ENCODE assay signal across 9 cellular contexts in genomic region chr4:9152182-9153007, GRCh38. TPM values are rescaled to one million over a fixed set of nuclear protein-coding genes. Genes with fewer than 3 reads are reported as not detected.
DNase-seq lines count a peak whose midpoint lies in the region; ATAC-seq and TF ChIP-seq lines count a peak whose summit lies in the region.
"Not testable (repeated sequence)": the region's sequence is repeated elsewhere in the genome, so short reads cannot be mapped to it uniquely, and the experiment has no call there.
"Had no signal": no experiment of that assay in that cellular context is flagged by ENCODE, and none has a peak within 500 bp of the region (broad histone marks: within the 10 kb centered on the region; RNA-seq: fewer than 3 reads in every experiment).

No MANE protein-coding gene starts in this region.

- ATAC-seq in sciatic nerve: peak; percentile 98

- not testable (repeated sequence) for H3K4me1 ChIP-seq in Peyer's patch
- H3K4me1 ChIP-seq in transverse colon: peaks cover 0 to 10% (median 3%) of the 10 kb centered on the region in 4 donors

- H3K27ac ChIP-seq in Peyer's patch: peak overlapping the region; percentile 83 to 97 (median 86)
- H3K27ac ChIP-seq in dorsolateral prefrontal cortex: peak overlapping the region in 55 of 59 donors; percentile 16 to 94 (median 84)
- peak overlapping the region; percentile 94 to 99 (median 96) for H3K27ac ChIP-seq in transverse colon

- TF ChIP-seq POLR2A in Peyer's patch (IDR thresholded peaks at IDR 0.05): peak in 1 of 2 donors; percentile 49
- peak; percentile 78 for TF ChIP-seq POLR2A in transverse colon (IDR thresholded peaks at IDR 0.05)

- intact Hi-C loops in dorsolateral prefrontal cortex (cut with DNase I); sciatic nerve (cut with DNase I); transverse colon (cut with DNase I; ENCODE audit: low total_unique reads): not testable (repeated sequence)

- not testable (repeated sequence) for TF ChIP-seq CTCF in GM12865 (IDR thresholded peaks at IDR 0.05; ENCODE audit: insufficient read depth, low read depth, low read length, missing control alignments); Peyer's patch (IDR thresholded peaks at IDR 0.05); dorsolateral prefrontal cortex (IDR thresholded peaks at IDR 0.05 in 54 of 56, conservative IDR thresholded peaks at IDR 0.05 in 2 of 56; ENCODE audit: low read depth in 1 of 56, partially characterized antibody in 56 of 56); transverse colon (IDR thresholded peaks at IDR 0.05)

- TF ChIP-seq EP300 in transverse colon (IDR thresholded peaks at IDR 0.05; ENCODE audit: low read depth): not testable (repeated sequence)

- DNase-seq in GM12865 (ENCODE audit: low read depth): peak; percentile 73
- DNase-seq in HUDEP-2 (lab: John Stamatoyannopoulos, UW; ENCODE audit: unreplicated experiment in 76 of 76): peak in 75 of 76 experiments; percentile 25 to 97 (median 93)
- DNase-seq in Peyer's patch: peak; percentile 93 to 99 (median 97)
- peak; percentile 90 for DNase-seq in activated T-cell treated with anti-CD3 and anti-CD28 coated beads for 1 hour (ENCODE audit: low read depth)
- DNase-seq in dorsolateral prefrontal cortex: peak; percentile 91 to 99 (median 98)
- peak; percentile 96 for DNase-seq in islet precursor cell
- peak; percentile 99 for DNase-seq in sciatic nerve (ENCODE audit: low spot score)
- DNase-seq in transverse colon: peak; percentile 99

- H3K4me3 ChIP-seq in GM12865 (ENCODE audit: low read depth, low read length) (peak overlapping the region; percentile 11), Peyer's patch (peak overlapping the region; percentile 62 to 91 (median 76)), dorsolateral prefrontal cortex (peak overlapping the region; percentile 41 to 91 (median 82)), transverse colon (peak overlapping the region; percentile 44 to 97 (median 82))

- not testable (repeated sequence) for H3K36me3 ChIP-seq in Peyer's patch, transverse colon

- 0 to 2% methylated on average over 1 to 42 of the region's 63 CpGs for WGBS in transverse colon (ENCODE audit: low coverage in 1 of 2), 2 donors

- H3K27me3 ChIP-seq in Peyer's patch, dorsolateral prefrontal cortex, transverse colon: not testable (repeated sequence)

- H3K9me3 ChIP-seq in Peyer's patch, transverse colon: not testable (repeated sequence)

- in situ Hi-C loops in transverse colon (cut with MboI; ENCODE audit: low pct_ligation_motif_present in 1 of 4, low pct_unique_long_range_greater_than_20kb in 1 of 4, low sequenced_read_pairs in 3 of 4): not testable (repeated sequence)

RNA-seq across cellular contexts. Expression of gene FAM90A26, which starts 17.8 kb away (rescaled TPM):
- total RNA-seq in Peyer's patch (not detected), dorsolateral prefrontal cortex (under 1 TPM in 2 of 120 experiments, not detected in 118; 0.19 to 0.24 TPM), sciatic nerve (not detected), transverse colon (not detected)
- total RNA-seq: subcutaneous adipose tissue had no signal

RNA-seq across cellular contexts. Expression of gene USP17L10, which starts 58.1 kb away (rescaled TPM):
- total RNA-seq in Peyer's patch (not detected), dorsolateral prefrontal cortex (not detected), sciatic nerve (not detected), transverse colon (not detected)
- total RNA-seq: subcutaneous adipose tissue had no signal

Comparison
In these comparisons a context has a peak if more than half of its experiments do, and no peak if none do; other contexts are left out.
1. Peak in every context shown above with its lines: DNase-seq, ATAC-seq, H3K4me3 ChIP-seq and H3K27ac ChIP-seq.
2. H3K4me3 ChIP-seq: peak in every context shown above with its lines; median percentile 82 in dorsolateral prefrontal cortex; 82 in transverse colon; 76 in Peyer's patch; 11 in GM12865.